ENCODE assay signal across 2 cellular contexts in the genomic region with DNA sequence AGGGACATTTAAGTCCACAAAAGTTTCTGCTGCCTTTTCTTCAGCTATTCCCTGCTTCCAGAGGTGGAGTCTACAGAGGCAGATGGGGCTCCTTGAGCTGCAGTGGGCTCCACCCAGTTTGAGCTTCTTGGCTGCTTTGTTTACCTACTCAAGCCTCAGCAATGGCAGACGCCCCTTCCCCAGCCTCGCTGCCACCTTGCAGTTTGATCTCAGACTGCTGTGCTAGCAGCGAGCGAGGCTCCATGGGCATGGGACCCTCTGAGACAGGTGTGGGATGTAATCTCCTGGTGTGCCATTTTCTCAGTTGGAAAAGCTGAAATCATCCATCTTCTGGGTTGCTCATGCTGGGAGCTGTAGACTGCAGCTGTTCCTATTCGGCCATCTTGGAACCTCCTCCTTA. TPM values are rescaled to one million over a fixed set of nuclear protein-coding genes. Genes with fewer than 3 reads are reported as not detected.
"Had no signal": no experiment of that assay in that cellular context is flagged by ENCODE, and none has a peak within 500 bp of the region (broad histone marks: within the 10 kb centered on the region; RNA-seq: fewer than 3 reads in every experiment).

No MANE protein-coding gene starts in this region.

RNA-seq across cellular contexts. Expression of gene PLSCR2, which starts 29.1 kb away (rescaled TPM):
- total RNA-seq: G401, GM12878 had no signal
- polyA plus RNA-seq: GM12878 had no signal
